21 cellular contexts compared by ENCODE assay signal in the genomic region with DNA sequence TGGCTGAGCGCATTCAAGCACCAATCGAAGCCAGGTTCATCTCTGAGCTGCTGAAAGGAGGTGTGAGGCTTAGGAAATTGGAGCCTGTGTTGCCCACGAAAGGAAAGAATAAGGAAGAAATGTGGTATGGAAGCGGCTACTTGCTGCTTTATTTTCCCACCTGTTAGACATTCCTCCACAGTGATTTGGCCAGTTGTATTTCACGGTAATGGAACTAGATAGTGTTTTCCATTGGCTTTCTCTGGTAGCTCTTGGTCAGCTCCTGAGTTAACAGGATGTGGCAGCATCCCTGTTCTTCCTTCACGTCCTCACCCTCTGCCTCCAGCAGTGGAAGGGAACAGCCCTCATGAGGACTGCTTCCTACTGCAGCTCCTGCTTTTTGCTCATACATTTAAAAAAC.
"Had no signal": no experiment of that assay in that cellular context is flagged by ENCODE, and none has a peak within 500 bp of the region (broad histone marks: within the 10 kb centered on the region; RNA-seq: fewer than 3 reads in every experiment).

No MANE protein-coding gene starts in this region.

- H3K9me3 ChIP-seq: esophagus squamous epithelium, gastrocnemius medialis, prostate gland, spleen, thyroid gland, upper lobe of right lung had no signal

- H3K9me3 Mint-ChIP-seq: activated CD4-positive, alpha-beta memory T cell treated with anti-CD3 and anti-CD28 coated beads for 36 hours; activated naive CD8-positive, alpha-beta T cell treated with anti-CD3 and anti-CD28 coated beads, Interleukin-2, amount 10 ng/mL, durations not matched to agents 7 days and 5 days; endodermal cell; naive B cell; stimulated activated naive CD8-positive, alpha-beta T cell treated with anti-CD3 and anti-CD28 coated beads, Interleukin-15, Interleukin-2, amounts not matched to agents 100 ng/mL and 50 ng/mL, for 24 hours had no signal

- H3K27ac Mint-ChIP-seq: activated CD4-positive, alpha-beta memory T cell treated with anti-CD3 and anti-CD28 coated beads for 36 hours; activated CD8-positive, alpha-beta memory T cell treated with anti-CD3 and anti-CD28 coated beads, Interleukin-2, amount 10 ng/mL, durations not matched to agents 7 days and 5 days; activated naive CD8-positive, alpha-beta T cell treated with anti-CD3 and anti-CD28 coated beads, Interleukin-2, amount 10 ng/mL, durations not matched to agents 7 days and 5 days; endodermal cell; stimulated activated naive CD8-positive, alpha-beta T cell treated with anti-CD3 and anti-CD28 coated beads, Interleukin-15, Interleukin-2, amounts not matched to agents 100 ng/mL and 50 ng/mL, for 24 hours had no signal

- H3K27me3 ChIP-seq: esophagus squamous epithelium, gastrocnemius medialis, spleen, thyroid gland, upper lobe of right lung had no signal

- H3K4me3 Mint-ChIP-seq: activated CD4-positive, alpha-beta memory T cell treated with anti-CD3 and anti-CD28 coated beads for 36 hours; activated CD8-positive, alpha-beta memory T cell treated with anti-CD3 and anti-CD28 coated beads, Interleukin-2, amount 10 ng/mL, durations not matched to agents 7 days and 5 days; activated naive CD8-positive, alpha-beta T cell treated with anti-CD3 and anti-CD28 coated beads, Interleukin-2, amount 10 ng/mL, durations not matched to agents 7 days and 5 days; endodermal cell; naive B cell; stimulated activated naive CD8-positive, alpha-beta T cell treated with anti-CD3 and anti-CD28 coated beads, Interleukin-15, Interleukin-2, amounts not matched to agents 100 ng/mL and 50 ng/mL, for 24 hours had no signal

- H3K4me3 ChIP-seq: coronary artery, esophagus squamous epithelium, gastrocnemius medialis, prostate gland, spleen, thyroid gland, upper lobe of right lung had no signal

- ATAC-seq: activated CD8-positive, alpha-beta memory T cell treated with anti-CD3 and anti-CD28 coated beads, Interleukin-2, amount 10 ng/mL, durations not matched to agents 7 days and 5 days; gastrocnemius medialis; upper lobe of right lung had no signal

- DNase-seq: activated CD4-positive, alpha-beta memory T cell treated with anti-CD3 and anti-CD28 coated beads for 36 hours; activated CD4-positive, alpha-beta T cell treated with anti-CD3 and anti-CD28 coated beads for 48 hours; activated CD8-positive, alpha-beta memory T cell treated with anti-CD3 and anti-CD28 coated beads, Interleukin-2, amount 10 ng/mL, durations not matched to agents 7 days and 5 days; activated naive CD8-positive, alpha-beta T cell treated with anti-CD3 and anti-CD28 coated beads, Interleukin-2, amount 10 ng/mL, durations not matched to agents 7 days and 5 days; activated T-cell treated with anti-CD3 and anti-CD28 coated beads for 4 hours; amygdala; cerebellar nuclear complex; endodermal cell; esophagus squamous epithelium; gastrocnemius medialis; hypothalamus; naive B cell; spleen; stimulated activated CD4-positive, alpha-beta T cell treated with anti-CD3 and anti-CD28 coated beads, Interleukin-4, amount 100 ng/mL, for 1 hour; substantia nigra; SW 1271; thyroid gland; upper lobe of right lung had no signal

- H3K27me3 Mint-ChIP-seq: activated CD4-positive, alpha-beta memory T cell treated with anti-CD3 and anti-CD28 coated beads for 36 hours; activated CD8-positive, alpha-beta memory T cell treated with anti-CD3 and anti-CD28 coated beads, Interleukin-2, amount 10 ng/mL, durations not matched to agents 7 days and 5 days; activated naive CD8-positive, alpha-beta T cell treated with anti-CD3 and anti-CD28 coated beads, Interleukin-2, amount 10 ng/mL, durations not matched to agents 7 days and 5 days; naive B cell; stimulated activated naive CD8-positive, alpha-beta T cell treated with anti-CD3 and anti-CD28 coated beads, Interleukin-15, Interleukin-2, amounts not matched to agents 100 ng/mL and 50 ng/mL, for 24 hours had no signal

- H3K27ac ChIP-seq: coronary artery, esophagus squamous epithelium, gastrocnemius medialis, prostate gland, spleen, thyroid gland, upper lobe of right lung had no signal

- H3K4me1 ChIP-seq: prostate gland, thyroid gland had no signal
